ENCODE assay signal across 8 cellular contexts in the genomic region with DNA sequence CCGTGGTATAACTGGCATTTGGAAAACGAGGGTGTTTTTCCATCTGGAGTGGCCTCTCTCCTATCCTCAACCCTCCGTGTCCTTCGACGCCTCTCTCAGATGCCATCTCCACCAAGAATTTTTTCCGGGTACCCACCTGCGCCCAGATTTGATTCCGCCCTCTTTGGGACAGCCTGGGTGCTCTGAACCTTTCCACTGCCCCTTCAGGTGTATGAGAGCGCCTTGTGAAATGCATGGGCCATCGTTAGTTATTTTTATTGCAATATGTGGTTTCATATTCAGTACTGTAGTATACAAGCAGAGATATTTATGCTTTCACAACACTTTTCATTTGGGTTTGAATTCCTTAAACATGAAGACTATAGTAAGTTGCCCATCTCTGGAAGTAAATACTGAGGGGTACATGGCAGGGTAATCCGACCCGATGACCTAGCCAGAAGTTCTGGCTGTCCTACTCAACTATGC.
DNase-seq lines count a peak whose midpoint lies in the region; ATAC-seq and TF ChIP-seq lines count a peak whose summit lies in the region.

No MANE protein-coding gene starts in this region.

- H3K9me3 ChIP-seq in T-helper 17 cell (ENCODE audit: control insufficient read depth, low read length, poor library complexity, severe bottlenecking) (no peaks in the 10 kb centered on the region), fibroblast of lung (ENCODE audit: control insufficient read depth, insufficient read depth, low read depth, low read length) (no peaks in the 10 kb centered on the region), psoas muscle (no peaks in the 10 kb centered on the region)

- H4K20me1 ChIP-seq in fibroblast of lung (ENCODE audit: control insufficient read depth, extremely low read depth, insufficient read depth, low read length) = no peaks in the 10 kb centered on the region

- peak overlapping the region; percentile 88 for H3K4me3 Mint-ChIP-seq in T-helper 17 cell

- peaks cover 54% of the 10 kb centered on the region for H3K79me2 ChIP-seq in fibroblast of lung (ENCODE audit: control insufficient read depth, insufficient read depth, low read length)

- TF ChIP-seq CTCF in fibroblast of lung (conservative IDR thresholded peaks at IDR 0.05 in 1 of 2, IDR thresholded peaks at IDR 0.05 in 1 of 2; ENCODE audit: low read depth in 1 of 2, low read length in 2 of 2) (no peak), psoas muscle (IDR thresholded peaks at IDR 0.05) (no peak)

- H3K27me3 ChIP-seq in fibroblast of lung (ENCODE audit: control insufficient read depth, insufficient read depth, low read length) = no peaks in the 10 kb centered on the region
- H3K27me3 ChIP-seq in psoas muscle (ENCODE audit: insufficient read depth in 3 of 3, low read length in 2 of 3) = peaks cover 7 to 68% (median 19%) of the 10 kb centered on the region in 3 donors

- H3K27ac Mint-ChIP-seq in T-helper 17 cell = no peak overlapping the region

- H3K9ac ChIP-seq in fibroblast of lung (ENCODE audit: insufficient read depth, low read length) = peak overlapping the region; percentile 93

- H3K36me3 ChIP-seq in fibroblast of lung (ENCODE audit: control insufficient read depth, insufficient read depth, low read length) (no peaks in the 10 kb centered on the region), psoas muscle (ENCODE audit: insufficient read depth in 1 of 2, low read depth in 1 of 2) (no peaks in the 10 kb centered on the region)

- H2AFZ ChIP-seq in fibroblast of lung (ENCODE audit: low read length) = peak overlapping the region; percentile 90

- intact Hi-C loops in psoas muscle (cut with DNase I) = no loop called here

- whole genome bisulfite sequencing in psoas muscle, 3 donors = 35 to 43% (median 39%) methylated on average over 12 of the region's 12 CpGs

- H3K27me3 Mint-ChIP-seq in T-helper 17 cell = peaks cover 43% of the 10 kb centered on the region

- ATAC-seq in T-helper 17 cell = no peak
- no peak for ATAC-seq in psoas muscle

- H3K4me1 ChIP-seq in fibroblast of lung (ENCODE audit: control insufficient read depth, extremely low read depth, insufficient read depth, low read length) = peaks cover 3% of the 10 kb centered on the region
- peaks cover 4% of the 10 kb centered on the region for H3K4me1 ChIP-seq in psoas muscle

- H3K4me1 Mint-ChIP-seq in T-helper 17 cell = peaks cover 11% of the 10 kb centered on the region

- H3K4me2 ChIP-seq in fibroblast of lung (ENCODE audit: extremely low read depth, insufficient read depth, low read length) = peak overlapping the region; percentile 82

- H3K27ac ChIP-seq in fibroblast of lung (ENCODE audit: insufficient read depth, low read length) (peak overlapping the region; percentile 96), psoas muscle (no peak overlapping the region)

- H3K4me3 ChIP-seq in fibroblast of lung (replicated peaks in 1 of 4; ENCODE audit: control extremely low read depth in 1 of 4, insufficient read depth in 1 of 4, low read depth in 3 of 4, low read length in 4 of 4) (peak overlapping the region; percentile 84 to 97 (median 90)), psoas muscle (peak overlapping the region; percentile 66)

- peak; percentile 17 for DNase-seq in GM03348 (ENCODE audit: low spot score)
- no peak for DNase-seq in T-helper 17 cell
- DNase-seq in fibroblast of lung (ENCODE audit: low read depth in 2 of 2) = peak in 1 of 2 donors; percentile 28
- DNase-seq in psoas muscle = no peak
- DNase-seq in KG1 (lab: John Stamatoyannopoulos, UW) = no peak
- no peak for DNase-seq in OCI-M2 (lab: John Stamatoyannopoulos, UW; ENCODE audit: unreplicated experiment)
- no peak for DNase-seq in NOMO-1 treated with dmso at 0.1 percent for 144 hours (lab: John Stamatoyannopoulos, UW; ENCODE audit: unreplicated experiment)
- no peak for DNase-seq in iPS-NIHi7 (ENCODE audit: extremely low spot score)

- H3K36me3 Mint-ChIP-seq in T-helper 17 cell (ENCODE audit: low read depth) = no peaks in the 10 kb centered on the region
